Comparison of ENCODE assay signal across 2 cellular contexts in genomic region chr10:87557409-87557808, GRCh38.
A peak's percentile ranks its signal among the peaks of the same experiment; 100 is the strongest.
TF ChIP-seq lines count a peak whose summit lies in the region.

No MANE protein-coding gene starts in this region.

TF ChIP-seq in liver, 16 proteins besides CTCF, POLR2A, EP300 and RAD21:
- TF ChIP-seq HNF4G (IDR thresholded peaks at IDR 0.05) = no peak
- peak; percentile 72 for TF ChIP-seq YY1 (IDR thresholded peaks at IDR 0.05)
- no peak for TF ChIP-seq MAX (IDR thresholded peaks at IDR 0.05)
- TF ChIP-seq TAF1 (conservative IDR thresholded peaks at IDR 0.05) = no peak
- peak; percentile 50 for TF ChIP-seq FOXA2 (IDR thresholded peaks at IDR 0.05)
- peak; percentile 51 for TF ChIP-seq FOXA1 (IDR thresholded peaks at IDR 0.05)
- no peak for TF ChIP-seq GABPA (IDR thresholded peaks at IDR 0.05 in 1 of 2, conservative IDR thresholded peaks at IDR 0.05 in 1 of 2)
- TF ChIP-seq, protein P1, sequence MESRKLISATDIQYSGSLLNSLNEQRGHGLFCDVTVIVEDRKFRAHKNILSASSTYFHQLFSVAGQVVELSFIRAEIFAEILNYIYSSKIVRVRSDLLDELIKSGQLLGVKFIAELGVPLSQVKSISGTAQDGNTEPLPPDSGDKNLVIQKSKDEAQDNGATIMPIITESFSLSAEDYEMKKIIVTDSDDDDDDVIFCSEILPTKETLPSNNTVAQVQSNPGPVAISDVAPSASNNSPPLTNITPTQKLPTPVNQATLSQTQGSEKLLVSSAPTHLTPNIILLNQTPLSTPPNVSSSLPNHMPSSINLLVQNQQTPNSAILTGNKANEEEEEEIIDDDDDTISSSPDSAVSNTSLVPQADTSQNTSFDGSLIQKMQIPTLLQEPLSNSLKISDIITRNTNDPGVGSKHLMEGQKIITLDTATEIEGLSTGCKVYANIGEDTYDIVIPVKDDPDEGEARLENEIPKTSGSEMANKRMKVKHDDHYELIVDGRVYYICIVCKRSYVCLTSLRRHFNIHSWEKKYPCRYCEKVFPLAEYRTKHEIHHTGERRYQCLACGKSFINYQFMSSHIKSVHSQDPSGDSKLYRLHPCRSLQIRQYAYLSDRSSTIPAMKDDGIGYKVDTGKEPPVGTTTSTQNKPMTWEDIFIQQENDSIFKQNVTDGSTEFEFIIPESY (IDR thresholded peaks at IDR 0.05) = peak; percentile 29
- no peak for TF ChIP-seq REST (IDR thresholded peaks at IDR 0.05)
- TF ChIP-seq JUND (IDR thresholded peaks at IDR 0.05) = peak in 1 of 2 donors; percentile 7
- TF ChIP-seq HNF4A (conservative IDR thresholded peaks at IDR 0.05) = peak; percentile 41 to 58
- TF ChIP-seq RXRA (IDR thresholded peaks at IDR 0.05) = peak in 1 of 2 donors; percentile 40
- no peak for TF ChIP-seq ATF3 (IDR thresholded peaks at IDR 0.05)
- TF ChIP-seq NR2F2 (IDR thresholded peaks at IDR 0.05) = no peak

TF ChIP-seq in HepG2, 621 proteins besides CTCF, POLR2A, EP300 and RAD21:
- TF ChIP-seq NFIC (IDR thresholded peaks at IDR 0.05; ENCODE audit: low read length) (no peak), TEAD2 (CRISPR knock-in tag; IDR thresholded peaks at IDR 0.05) (no peak), ZMAT3 (CRISPR knock-in tag; conservative IDR thresholded peaks at IDR 0.05) (no peak), ZBTB44 (CRISPR knock-in tag; IDR thresholded peaks at IDR 0.05) (no peak)
